8 cellular contexts compared by ENCODE assay signal in the genomic region with DNA sequence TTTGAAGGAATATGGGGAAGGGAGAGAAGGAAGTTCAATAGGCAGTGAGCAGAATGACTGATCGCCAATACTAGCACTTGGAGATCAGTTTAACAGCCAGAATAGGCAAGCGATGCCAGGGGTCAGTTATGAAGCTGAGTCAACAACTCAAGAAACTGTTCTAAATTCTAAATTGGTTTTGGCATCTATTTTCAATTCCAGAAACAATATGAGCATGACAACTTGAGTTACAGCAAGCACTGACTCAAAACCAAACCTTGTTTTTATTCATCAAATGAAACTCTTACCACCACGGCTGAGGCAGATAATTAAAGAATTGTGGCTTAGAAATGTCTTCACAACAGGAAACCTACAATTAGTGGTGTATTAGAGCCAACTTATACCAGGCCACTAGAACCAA.
DNase-seq lines count a peak whose midpoint lies in the region; ATAC-seq and TF ChIP-seq lines count a peak whose summit lies in the region.

No MANE protein-coding gene starts in this region.

- H3K4me1 ChIP-seq in tibial artery: peaks cover 0 to 22% (median 10%) of the 10 kb centered on the region in 4 donors
- no peaks in the 10 kb centered on the region for H3K4me1 ChIP-seq in Karpas-422 (ENCODE audit: low read length)

- H3K9me3 ChIP-seq in tibial artery (no peaks in the 10 kb centered on the region), Karpas-422 (ENCODE audit: low read length) (no peaks in the 10 kb centered on the region)

- H3K4me3 ChIP-seq in GM06990 (replicated peaks; ENCODE audit: low read depth, low read length) (peak overlapping the region; percentile 42), coronary artery (peak overlapping the region; percentile 42), tibial artery (peak overlapping the region; percentile 13 to 22), Karpas-422 (ENCODE audit: low read length) (no peak overlapping the region)

- TF ChIP-seq CTCF in GM06990 (IDR thresholded peaks at IDR 0.05; ENCODE audit: insufficient read depth, low read length, poor library complexity, severe bottlenecking): no peak
- TF ChIP-seq CTCF in coronary artery (IDR thresholded peaks at IDR 0.05): no peak
- TF ChIP-seq CTCF in tibial artery (IDR thresholded peaks at IDR 0.05): no peak

- H3K9ac ChIP-seq in Karpas-422 (ENCODE audit: low read length): no peak overlapping the region

- H3K36me3 ChIP-seq in GM06990 (ENCODE audit: control insufficient read depth, insufficient read depth, low read length): no peaks in the 10 kb centered on the region
- H3K36me3 ChIP-seq in tibial artery: no peaks in the 10 kb centered on the region
- H3K36me3 ChIP-seq in Karpas-422 (ENCODE audit: insufficient read depth, low read length): no peaks in the 10 kb centered on the region

- DNase-seq in GM06990 (ENCODE audit: extremely low read depth, insufficient read length) (peak; percentile 79), coronary artery (ENCODE audit: low spot score) (no peak), tibial artery (no peak), cardiac septum (ENCODE audit: low spot score) (no peak), Karpas-422 (no peak), GF-D8 (lab: John Stamatoyannopoulos, UW) (no peak)

- H3K9me2 ChIP-seq in Karpas-422 (replicated peaks; ENCODE audit: insufficient read depth, low read length): no peaks in the 10 kb centered on the region

- ATAC-seq in GM19468 (IDR thresholded peaks at IDR 0.05; ENCODE audit: extremely low read depth, unreplicated experiment): peak; percentile 83
- ATAC-seq in HG03460 (IDR thresholded peaks at IDR 0.05; ENCODE audit: unreplicated experiment): peak; percentile 83

- H2AFZ ChIP-seq in Karpas-422 (ENCODE audit: low read length): no peak overlapping the region

- no peaks in the 10 kb centered on the region for H4K20me1 ChIP-seq in Karpas-422 (ENCODE audit: insufficient read depth, low read depth, low read length)

- H3K79me2 ChIP-seq in Karpas-422 (ENCODE audit: low read length): no peaks in the 10 kb centered on the region

- intact Hi-C loops in tibial artery (cut with DNase I; ENCODE audit: low total_unique reads) (no loop called here), cardiac septum (cut with DNase I) (no loop called here)

- no peak overlapping the region for H3K4me2 ChIP-seq in Karpas-422 (ENCODE audit: low read depth, low read length, poor library complexity, severe bottlenecking)

- H3K27me3 ChIP-seq in GM06990 (replicated peaks; ENCODE audit: control insufficient read depth, insufficient read depth, low read length): no peaks in the 10 kb centered on the region
- no peaks in the 10 kb centered on the region for H3K27me3 ChIP-seq in tibial artery
- no peaks in the 10 kb centered on the region for H3K27me3 ChIP-seq in Karpas-422 (ENCODE audit: low read length)

- H3K27ac ChIP-seq in coronary artery: peak overlapping the region; percentile 34 to 66
- H3K27ac ChIP-seq in tibial artery: peak overlapping the region; percentile 52 to 58
- H3K27ac ChIP-seq in Karpas-422 (ENCODE audit: low read length): no peak overlapping the region
